Comparison of ENCODE assay signal across 8 cellular contexts in genomic region chr7:24756989-24757798, GRCh38. TPM values are rescaled to one million over a fixed set of nuclear protein-coding genes. Genes with fewer than 3 reads are reported as not detected.
DNase-seq lines count a peak whose midpoint lies in the region; ATAC-seq, FAIRE-seq and TF ChIP-seq lines count a peak whose summit lies in the region.

Gene GSDME (minus strand): TSS chr7:24757464. CDS start chr7:24749774, 7,690 bp downstream.

- TF ChIP-seq POLR2A in gastrocnemius medialis (IDR thresholded peaks at IDR 0.05) = peak; percentile 62 to 67

- peak within 1 kb of the TSS; percentile 83 for H3K4me3 Mint-ChIP-seq in CD8-positive, alpha-beta T cell

- H3K4me3 ChIP-seq in CD8-positive, alpha-beta T cell (ENCODE audit: low read depth, low read length) = peak within 1 kb of the TSS; percentile 53
- peak within 1 kb of the TSS; percentile 57 for H3K4me3 ChIP-seq in bronchial epithelial cell (ENCODE audit: low read depth, low read length)
- peak within 1 kb of the TSS; percentile 82 for H3K4me3 ChIP-seq in iPS-20b (ENCODE audit: low read length)
- H3K4me3 ChIP-seq in gastrocnemius medialis = peak within 1 kb of the TSS; percentile 61 to 88 (median 71)

- FAIRE-seq in bronchial epithelial cell (lab: Jason Lieb, UNC) = no peak

- no peaks in the 10 kb centered on the region for H3K36me3 Mint-ChIP-seq in CD8-positive, alpha-beta T cell

- H3K27ac ChIP-seq in CD8-positive, alpha-beta T cell (ENCODE audit: low read depth, low read length) = no peak within 1 kb of the TSS
- no peak within 1 kb of the TSS for H3K27ac ChIP-seq in iPS-20b (ENCODE audit: low read length)
- peak within 1 kb of the TSS; percentile 82 to 94 (median 88) for H3K27ac ChIP-seq in gastrocnemius medialis

- POLR2A ChIA-PET in CD8-positive, alpha-beta T cell (lab: Charles Lee) = no interaction called here

- no peak within 1 kb of the TSS for H3K27ac Mint-ChIP-seq in CD8-positive, alpha-beta T cell

- H3K27me3 ChIP-seq in CD8-positive, alpha-beta T cell (ENCODE audit: insufficient read depth, low read length) = peaks cover 18% of the 10 kb centered on the region
- H3K27me3 ChIP-seq in bronchial epithelial cell (ENCODE audit: control insufficient read depth, insufficient read depth, low read length) (no peaks in the 10 kb centered on the region), iPS-20b (ENCODE audit: insufficient read depth, low read length) (peaks cover 47% of the 10 kb centered on the region), gastrocnemius medialis (no peaks in the 10 kb centered on the region)

- H3K27me3 Mint-ChIP-seq in CD8-positive, alpha-beta T cell (ENCODE audit: low read depth) = peaks cover 55% of the 10 kb centered on the region

- CTCF ChIA-PET in CD8-positive, alpha-beta T cell (lab: Charles Lee) = no interaction called here

- in situ Hi-C loops in gastrocnemius medialis (cut with MboI; ENCODE audit: low sequenced_read_pairs in 4 of 4) = no loop called here

- peak; percentile 72 for ATAC-seq in CD8-positive, alpha-beta T cell
- ATAC-seq in GM19324 (IDR thresholded peaks at IDR 0.05; ENCODE audit: low FRiP score, unreplicated experiment) = peak; percentile 72
- peak; percentile 61 for ATAC-seq in HG03354 (IDR thresholded peaks at IDR 0.05; ENCODE audit: poor library complexity, severe bottlenecking, unreplicated experiment)
- peak; percentile 59 to 71 for ATAC-seq in gastrocnemius medialis

- intact Hi-C loops in CD8-positive, alpha-beta T cell (cut with DNase I, micrococcal nuclease) = no loop called here
- intact Hi-C loops in gastrocnemius medialis (cut with DNase I; ENCODE audit: low total_unique reads) = no loop called here

- no peaks in the 10 kb centered on the region for H3K9me3 ChIP-seq in CD8-positive, alpha-beta T cell (ENCODE audit: low read length)
- H3K9me3 ChIP-seq in iPS-20b (ENCODE audit: insufficient read depth, low read depth, low read length) = no peaks in the 10 kb centered on the region
- no peaks in the 10 kb centered on the region for H3K9me3 ChIP-seq in gastrocnemius medialis

- H3K4me1 ChIP-seq in CD8-positive, alpha-beta T cell (ENCODE audit: insufficient read depth, low read length) = peaks cover 7% of the 10 kb centered on the region
- no peaks in the 10 kb centered on the region for H3K4me1 ChIP-seq in iPS-20b (ENCODE audit: insufficient read depth, low read length)
- peaks cover 9 to 18% of the 10 kb centered on the region in 2 donors for H3K4me1 ChIP-seq in gastrocnemius medialis

- no peak for TF ChIP-seq CTCF in CD8-positive, alpha-beta T cell (IDR thresholded peaks at IDR 0.05)
- TF ChIP-seq CTCF in bronchial epithelial cell (IDR thresholded peaks at IDR 0.05; ENCODE audit: insufficient read depth, low read length, severe bottlenecking) (no peak), gastrocnemius medialis (IDR thresholded peaks at IDR 0.05 in 4 of 5, conservative IDR thresholded peaks at IDR 0.05 in 1 of 5) (no peak)

- H3K4me1 Mint-ChIP-seq in CD8-positive, alpha-beta T cell (ENCODE audit: low read depth) = peaks cover 22% of the 10 kb centered on the region

- DNase-seq in CD8-positive, alpha-beta T cell = peak in 1 of 7 experiments; percentile 8
- DNase-seq in SW 1271 (lab: John Stamatoyannopoulos, UW) (peak; percentile 11 to 45), bronchial epithelial cell (ENCODE audit: low read depth) (peak; percentile 41), gastrocnemius medialis (peak in 1 of 2 donors; percentile 52), superior temporal gyrus (ENCODE audit: extremely low spot score) (no peak)

- H3K9ac ChIP-seq in iPS-20b (ENCODE audit: low read depth, low read length) = peak within 1 kb of the TSS; percentile 59; the same call in 1 of the 2 replicates

- H3K36me3 ChIP-seq in CD8-positive, alpha-beta T cell (ENCODE audit: insufficient read depth, low read length) = no peaks in the 10 kb centered on the region
- H3K36me3 ChIP-seq in bronchial epithelial cell (ENCODE audit: control insufficient read depth, insufficient read depth, low read length) (peaks cover 1% of the 10 kb centered on the region), iPS-20b (ENCODE audit: insufficient read depth, low read depth, low read length) (no peaks in the 10 kb centered on the region), gastrocnemius medialis (no peaks in the 10 kb centered on the region)

- H3K9me3 Mint-ChIP-seq in CD8-positive, alpha-beta T cell = no peaks in the 10 kb centered on the region

RNA-seq across cellular contexts. Expression of gene GSDME, which starts in this region (rescaled TPM):
- not detected for total RNA-seq in CD8-positive, alpha-beta T cell
- total RNA-seq in bronchial epithelial cell = 63.7 and 79.4 TPM in 2 replicates
- total RNA-seq in gastrocnemius medialis = 1 to 10 TPM; 3.1 to 5.2 (median 3.9) TPM

Comparison
In these comparisons a context has a peak if more than half of its experiments do, and no peak if none do; other contexts are left out.
1. RNA of gene GSDME (total RNA-seq): 63.7 to 79.4 TPM in bronchial epithelial cell; 3.1 to 5.2 TPM in gastrocnemius medialis and not detected in CD8-positive, alpha-beta T cell; every median in the first group is over 10 times any median in the second.
2. Peak in ATAC-seq and H3K4me3 ChIP-seq in CD8-positive, alpha-beta T cell; RNA of the gene not detected or under 1 TPM.
3. H3K27ac ChIP-seq: peak in gastrocnemius medialis (4 of 4); none in CD8-positive, alpha-beta T cell (single experiment) and iPS-20b (single experiment).
4. Peak in every context shown above with its lines, with median percentiles within 50 percentile points of each other: ATAC-seq and H3K4me3 ChIP-seq.